2 cellular contexts compared by ENCODE assay signal in genomic region chr1:27621067-27621920, GRCh38.
TF ChIP-seq lines count a peak whose summit lies in the region.

No MANE protein-coding gene starts in this region.

TF ChIP-seq in SK-N-SH, 30 proteins besides CTCF, POLR2A, EP300 and RAD21:
- TF ChIP-seq EZH2phosphoT487 (IDR thresholded peaks at IDR 0.05; ENCODE audit: borderline replicate concordance, low read depth) (no peak), USF1 (IDR thresholded peaks at IDR 0.05; ENCODE audit: borderline replicate concordance, low read depth) (no peak), IRF3 (IDR thresholded peaks at IDR 0.05; ENCODE audit: low read depth, low read length) (no peak), ELF1 (IDR thresholded peaks at IDR 0.05) (no peak), USF2 (IDR thresholded peaks at IDR 0.05; ENCODE audit: borderline replicate concordance, low read depth, low read length) (no peak), NFIC (IDR thresholded peaks at IDR 0.05; ENCODE audit: borderline replicate concordance) (0 out of 2 replicates have a peak, but pooled peaks have one; percentile 14), FOXM1 (IDR thresholded peaks at IDR 0.05; ENCODE audit: low read depth) (no peak)

TF ChIP-seq in endothelial cell of umbilical vein, 7 proteins besides CTCF, POLR2A, EP300 and RAD21:
- no peak for TF ChIP-seq MYC (IDR thresholded peaks at IDR 0.05; ENCODE audit: low read depth, low read length)
- TF ChIP-seq POLR2AphosphoS5 (IDR thresholded peaks at IDR 0.05; ENCODE audit: insufficient read depth, low read depth, low read length): no peak
- TF ChIP-seq JUN (IDR thresholded peaks at IDR 0.05; ENCODE audit: borderline replicate concordance, insufficient read depth, insufficient read length, low read depth): no peak
- no peak for TF ChIP-seq MAX (IDR thresholded peaks at IDR 0.05; ENCODE audit: insufficient read depth, insufficient read length)
- no peak for TF ChIP-seq EZH2 (IDR thresholded peaks at IDR 0.05; ENCODE audit: borderline replicate concordance, low read depth, low read length, severe bottlenecking)
- no peak for TF ChIP-seq FOS (IDR thresholded peaks at IDR 0.05; ENCODE audit: borderline replicate concordance, insufficient read depth, low read length)
- TF ChIP-seq GATA2 (IDR thresholded peaks at IDR 0.05; ENCODE audit: insufficient read depth, insufficient read length, low read depth, low read length): no peak
TF ChIP-seq in endothelial cell of umbilical vein: peak in this region for 0.
